In genomic region chr1:43172532-43172972, GRCh38 we compare ENCODE assay signal across 1 cellular context.
A peak's percentile ranks its signal among the peaks of the same experiment; 100 is the strongest.
TF ChIP-seq lines count a peak whose summit lies in the region.

No MANE protein-coding gene starts in this region.

TF ChIP-seq in GM12878, 131 proteins besides CTCF, POLR2A, EP300 and RAD21 (continued from another document):
- TF ChIP-seq, protein P1, sequence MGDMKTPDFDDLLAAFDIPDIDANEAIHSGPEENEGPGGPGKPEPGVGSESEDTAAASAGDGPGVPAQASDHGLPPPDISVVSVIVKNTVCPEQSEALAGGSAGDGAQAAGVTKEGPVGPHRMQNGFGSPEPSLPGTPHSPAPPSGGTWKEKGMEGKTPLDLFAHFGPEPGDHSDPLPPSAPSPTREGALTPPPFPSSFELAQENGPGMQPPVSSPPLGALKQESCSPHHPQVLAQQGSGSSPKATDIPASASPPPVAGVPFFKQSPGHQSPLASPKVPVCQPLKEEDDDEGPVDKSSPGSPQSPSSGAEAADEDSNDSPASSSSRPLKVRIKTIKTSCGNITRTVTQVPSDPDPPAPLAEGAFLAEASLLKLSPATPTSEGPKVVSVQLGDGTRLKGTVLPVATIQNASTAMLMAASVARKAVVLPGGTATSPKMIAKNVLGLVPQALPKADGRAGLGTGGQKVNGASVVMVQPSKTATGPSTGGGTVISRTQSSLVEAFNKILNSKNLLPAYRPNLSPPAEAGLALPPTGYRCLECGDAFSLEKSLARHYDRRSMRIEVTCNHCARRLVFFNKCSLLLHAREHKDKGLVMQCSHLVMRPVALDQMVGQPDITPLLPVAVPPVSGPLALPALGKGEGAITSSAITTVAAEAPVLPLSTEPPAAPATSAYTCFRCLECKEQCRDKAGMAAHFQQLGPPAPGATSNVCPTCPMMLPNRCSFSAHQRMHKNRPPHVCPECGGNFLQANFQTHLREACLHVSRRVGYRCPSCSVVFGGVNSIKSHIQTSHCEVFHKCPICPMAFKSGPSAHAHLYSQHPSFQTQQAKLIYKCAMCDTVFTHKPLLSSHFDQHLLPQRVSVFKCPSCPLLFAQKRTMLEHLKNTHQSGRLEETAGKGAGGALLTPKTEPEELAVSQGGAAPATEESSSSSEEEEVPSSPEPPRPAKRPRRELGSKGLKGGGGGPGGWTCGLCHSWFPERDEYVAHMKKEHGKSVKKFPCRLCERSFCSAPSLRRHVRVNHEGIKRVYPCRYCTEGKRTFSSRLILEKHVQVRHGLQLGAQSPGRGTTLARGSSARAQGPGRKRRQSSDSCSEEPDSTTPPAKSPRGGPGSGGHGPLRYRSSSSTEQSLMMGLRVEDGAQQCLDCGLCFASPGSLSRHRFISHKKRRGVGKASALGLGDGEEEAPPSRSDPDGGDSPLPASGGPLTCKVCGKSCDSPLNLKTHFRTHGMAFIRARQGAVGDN (IDR thresholded peaks at IDR 0.05) = peak; percentile 65
- TF ChIP-seq SKIL (IDR thresholded peaks at IDR 0.05; ENCODE audit: low read depth, poor library complexity, severe bottlenecking) (no peak), SP1 (IDR thresholded peaks at IDR 0.05; ENCODE audit: low read depth, low read length) (no peak), HDAC2 (IDR thresholded peaks at IDR 0.05) (no peak), NFYA (IDR thresholded peaks at IDR 0.05; ENCODE audit: borderline replicate concordance, low read depth, low read length) (no peak), ZZZ3 (IDR thresholded peaks at IDR 0.05; ENCODE audit: control insufficient read depth, insufficient read length, low read depth) (no peak), SMC3 (IDR thresholded peaks at IDR 0.05; ENCODE audit: borderline replicate concordance, low read length) (no peak), MYC (IDR thresholded peaks at IDR 0.05; ENCODE audit: insufficient read depth, insufficient read length, insufficient replicate concordance, low read length, severe bottlenecking) (no peak), EZH2 (IDR thresholded peaks at IDR 0.05; ENCODE audit: borderline replicate concordance, control insufficient read depth, low read depth, low read length) (no peak), NRF1 (conservative IDR thresholded peaks at IDR 0.05; ENCODE audit: low read depth, low read length) (no peak), NR2C1 (IDR thresholded peaks at IDR 0.05) (no peak), NKRF (conservative IDR thresholded peaks at IDR 0.05) (no peak), SREBF2 (IDR thresholded peaks at IDR 0.05; ENCODE audit: low read length) (0 out of 2 replicates have a peak, but pooled peaks have one; percentile 1), JUND (IDR thresholded peaks at IDR 0.05; ENCODE audit: low read depth, low read length) (no peak), WRNIP1 (IDR thresholded peaks at IDR 0.05; ENCODE audit: borderline replicate concordance, low read depth, low read length) (no peak), EGR1 (IDR thresholded peaks at IDR 0.05; ENCODE audit: borderline replicate concordance in 1 of 2, low read depth in 2 of 2, low read length in 2 of 2) (peak in 1 of 2 experiments; percentile 44; a peak in 1 of 3 replicates), CBX3 (IDR thresholded peaks at IDR 0.05; ENCODE audit: borderline replicate concordance, low read depth) (no peak)
- TF ChIP-seq, protein P2, sequence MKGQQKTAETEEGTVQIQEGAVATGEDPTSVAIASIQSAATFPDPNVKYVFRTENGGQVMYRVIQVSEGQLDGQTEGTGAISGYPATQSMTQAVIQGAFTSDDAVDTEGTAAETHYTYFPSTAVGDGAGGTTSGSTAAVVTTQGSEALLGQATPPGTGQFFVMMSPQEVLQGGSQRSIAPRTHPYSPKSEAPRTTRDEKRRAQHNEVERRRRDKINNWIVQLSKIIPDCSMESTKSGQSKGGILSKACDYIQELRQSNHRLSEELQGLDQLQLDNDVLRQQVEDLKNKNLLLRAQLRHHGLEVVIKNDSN (IDR thresholded peaks at IDR 0.05; ENCODE audit: borderline replicate concordance, extremely low read length, insufficient read depth, low read depth, low read length) = no peak
